Comparison of ENCODE assay signal across 21 cellular contexts in genomic region chr5:13408616-13409015, GRCh38.
DNase-seq lines count a peak whose midpoint lies in the region; ATAC-seq and TF ChIP-seq lines count a peak whose summit lies in the region.
"Had no signal": no experiment of that assay in that cellular context is flagged by ENCODE, and none has a peak within 500 bp of the region (broad histone marks: within the 10 kb centered on the region; RNA-seq: fewer than 3 reads in every experiment).

No MANE protein-coding gene starts in this region.

- no peak for TF ChIP-seq RAD21 in SK-N-SH (IDR thresholded peaks at IDR 0.05; ENCODE audit: low read length)

- H2AFZ ChIP-seq in SK-N-SH (ENCODE audit: low read depth) = no peak overlapping the region
- H2AFZ ChIP-seq in PC-3 (ENCODE audit: low read length) = no peak overlapping the region

- H3K27ac ChIP-seq in SK-N-SH (ENCODE audit: low read depth in 2 of 2, low read length in 1 of 2) = no peak overlapping the region
- no peak overlapping the region for H3K27ac ChIP-seq in PC-3 (ENCODE audit: low read length)
- H3K27ac ChIP-seq: 22Rv1, BLaER1, HL-60 had no signal

- POLR2A ChIA-PET in SK-N-SH (lab: Yijun Ruan, JAX) (no interaction called here), PC-3 (lab: Charles Lee; ENCODE audit: unreplicated experiment) (interaction anchor here (0.6 to 0.7 kb wide), 3 partner anchors 18 to 482 kb away, joined by 3 to 21 read pairs (median 5); no protein-coding TSS in a partner anchor)

- H3K9me3 ChIP-seq in SK-N-SH (no peaks in the 10 kb centered on the region), PC-3 (ENCODE audit: low read length) (no peaks in the 10 kb centered on the region)
- H3K9me3 ChIP-seq: BLaER1, HAP-1 had no signal

- no peaks in the 10 kb centered on the region for H3K36me3 ChIP-seq in SK-N-SH (replicated peaks in 1 of 2; ENCODE audit: control insufficient read depth in 1 of 2, insufficient read depth in 2 of 2, low read length in 1 of 2)
- no peaks in the 10 kb centered on the region for H3K36me3 ChIP-seq in PC-3 (ENCODE audit: low read depth, low read length)
- H3K36me3 ChIP-seq: BLaER1, HAP-1 had no signal

- H3K9ac ChIP-seq in SK-N-SH = no peak overlapping the region
- no peak overlapping the region for H3K9ac ChIP-seq in PC-3 (ENCODE audit: low read length)
- H3K9ac ChIP-seq: BLaER1 had no signal

- H3F3A ChIP-seq in SK-N-SH (replicated peaks; ENCODE audit: insufficient read depth) = no peaks in the 10 kb centered on the region
- peaks cover 4% of the 10 kb centered on the region for H3F3A ChIP-seq in PC-3 (ENCODE audit: low read length, unreplicated experiment)

- 0% methylated on average over 1 of the region's 1 CpG for WGBS in SK-N-SH (ENCODE audit: low lambda C conversion rate)

- H3K79me2 ChIP-seq in SK-N-SH (ENCODE audit: insufficient read depth) = no peaks in the 10 kb centered on the region
- no peaks in the 10 kb centered on the region for H3K79me2 ChIP-seq in PC-3 (ENCODE audit: low read length)

- TF ChIP-seq CTCF in SK-N-SH (IDR thresholded peaks at IDR 0.05) = no peak
- no peak for TF ChIP-seq CTCF in PC-3 (conservative IDR thresholded peaks at IDR 0.05; ENCODE audit: low read depth, low read length)
- no peak for TF ChIP-seq CTCF in fibroblast of the aortic adventitia (IDR thresholded peaks at IDR 0.05; ENCODE audit: insufficient read depth, low read length)

- H3K4me2 ChIP-seq in SK-N-SH = no peak overlapping the region
- H3K4me2 ChIP-seq in PC-3 (ENCODE audit: low read length) = no peak overlapping the region
- H3K4me2 ChIP-seq: BLaER1 had no signal

- ATAC-seq in SK-N-SH treated with all-trans-retinoic acid at 6 μM for 48 hours (no peak), PC-3 (peak; percentile 61), HG03521 (IDR thresholded peaks at IDR 0.05; ENCODE audit: unreplicated experiment) (no peak)
- ATAC-seq: Panc1 had no signal

- DNase-seq in SK-N-SH (no peak), PC-3 (peak; percentile 77), fibroblast of the aortic adventitia (ENCODE audit: low read depth) (peak; percentile 20), NCI-H345 (lab: John Stamatoyannopoulos, UW) (no peak), C1 segment of cervical spinal cord (lab: John Stamatoyannopoulos, UW) (no peak), GOT3 (lab: John Stamatoyannopoulos, UW) (no peak)
- DNase-seq: CD8-positive, alpha-beta memory T cell; DND-41; GDM1; KBM-7; NCI-H1048; NCI-H146; NCI-H2081 treated with DMSO at 0.1 percent for 48 hours; SHP77 had no signal

- no peak overlapping the region for H3K4me3 ChIP-seq in SK-N-SH (ENCODE audit: low read depth in 2 of 2, low read length in 1 of 2)
- H3K4me3 ChIP-seq in PC-3 (ENCODE audit: low read length) = no peak overlapping the region
- H3K4me3 ChIP-seq in fibroblast of the aortic adventitia (ENCODE audit: low read depth, low read length) = no peak overlapping the region
- H3K4me3 ChIP-seq: BLaER1, HAP-1 had no signal

- CTCF ChIA-PET in SK-N-SH (lab: Yijun Ruan, JAX) = interaction anchor here (0.8 kb wide), 1 partner anchor 15 kb away, joined by 3 read pairs; no protein-coding TSS in a partner anchor
- CTCF ChIA-PET in PC-3 (lab: Charles Lee) = interaction anchor here (0.6 kb wide), 1 partner anchor 158 kb away, joined by 3 read pairs; no protein-coding TSS in a partner anchor

- H3K4me1 ChIP-seq in SK-N-SH (ENCODE audit: control insufficient read depth in 1 of 2, insufficient read depth in 2 of 2, low read depth in 1 of 2, low read length in 1 of 2) = no peaks in the 10 kb centered on the region
- H3K4me1 ChIP-seq in PC-3 (ENCODE audit: insufficient read depth, low read length) = peaks cover 11% of the 10 kb centered on the region
- H3K4me1 ChIP-seq: HAP-1 had no signal

- H4K20me1 ChIP-seq in SK-N-SH (ENCODE audit: insufficient read depth) (no peaks in the 10 kb centered on the region), PC-3 (ENCODE audit: low read length) (no peaks in the 10 kb centered on the region)
- H4K20me1 ChIP-seq: BLaER1 had no signal

- no peak for TF ChIP-seq EP300 in SK-N-SH (IDR thresholded peaks at IDR 0.05; ENCODE audit: borderline replicate concordance in 1 of 2, low read depth in 1 of 2, low read length in 1 of 2)

- no peaks in the 10 kb centered on the region for H3K27me3 ChIP-seq in SK-N-SH (ENCODE audit: insufficient read depth)
- H3K27me3 ChIP-seq in PC-3 (ENCODE audit: low read length) = no peaks in the 10 kb centered on the region
- H3K27me3 ChIP-seq: BLaER1 had no signal

- H3K9me2 ChIP-seq in SK-N-SH (no peaks in the 10 kb centered on the region), PC-3 (replicated peaks; ENCODE audit: low read length) (peaks cover 3% of the 10 kb centered on the region; the same call in 1 of the 2 replicates)

- BruUV-seq in PC-3 (replicated peaks; lab: Mats Ljungman, UMichigan) = no TSS peak

- intact Hi-C loops in PC-3 (cut with micrococcal nuclease) = no loop called here

TF ChIP-seq in SK-N-SH, 30 proteins besides CTCF, POLR2A, EP300 and RAD21:
- no peak for TF ChIP-seq JUND (IDR thresholded peaks at IDR 0.05)
- TF ChIP-seq TCF12 (IDR thresholded peaks at IDR 0.05) = peak; percentile 49
- 0 out of 2 replicates have a peak, but pooled peaks have one; percentile 20 for TF ChIP-seq NFIC (IDR thresholded peaks at IDR 0.05; ENCODE audit: borderline replicate concordance)

TF ChIP-seq in SK-N-SH treated with all-trans-retinoic acid at 6 μM for 48 hours, 23 proteins besides CTCF, POLR2A, EP300 and RAD21 (continues in another document):
- TF ChIP-seq ZFP30 (CRISPR knock-in tag; IDR thresholded peaks at IDR 0.05) (no peak), CSDC2 (CRISPR knock-in tag; IDR thresholded peaks at IDR 0.05) (no peak), TSHZ2 (CRISPR knock-in tag; IDR thresholded peaks at IDR 0.05) (no peak), ZNF70 (CRISPR knock-in tag; IDR thresholded peaks at IDR 0.05) (no peak), GLIS3 (CRISPR knock-in tag; IDR thresholded peaks at IDR 0.05) (no peak), ZNF565 (CRISPR knock-in tag; conservative IDR thresholded peaks at IDR 0.05; ENCODE audit: low read depth) (no peak), SNAI2 (CRISPR knock-in tag; IDR thresholded peaks at IDR 0.05) (no peak), OSR1 (CRISPR knock-in tag; IDR thresholded peaks at IDR 0.05) (no peak), TOX (CRISPR knock-in tag; IDR thresholded peaks at IDR 0.05; ENCODE audit: borderline replicate concordance) (no peak), ESRRG (CRISPR knock-in tag; IDR thresholded peaks at IDR 0.05) (no peak), PPARA (CRISPR knock-in tag; IDR thresholded peaks at IDR 0.05; ENCODE audit: borderline replicate concordance) (no peak), RARB (CRISPR knock-in tag; IDR thresholded peaks at IDR 0.05) (no peak), ZFP3 (CRISPR knock-in tag; IDR thresholded peaks at IDR 0.05) (no peak), CREB5 (CRISPR knock-in tag; IDR thresholded peaks at IDR 0.05; ENCODE audit: low read depth) (no peak), TCF4 (CRISPR knock-in tag; IDR thresholded peaks at IDR 0.05; ENCODE audit: borderline replicate concordance) (no peak), POU6F1 (CRISPR knock-in tag; IDR thresholded peaks at IDR 0.05; ENCODE audit: borderline replicate concordance, low read depth) (no peak), ARNTL (CRISPR knock-in tag; IDR thresholded peaks at IDR 0.05; ENCODE audit: borderline replicate concordance, low read depth) (no peak), ISL1 (CRISPR knock-in tag; IDR thresholded peaks at IDR 0.05) (no peak)

Comparison
In these comparisons a context has a peak if more than half of its experiments do, and no peak if none do; other contexts are left out.
1. DNase-seq: peak in PC-3 (single experiment) and fibroblast of the aortic adventitia (single experiment); none in SK-N-SH (single experiment), NCI-H345 (single experiment), C1 segment of cervical spinal cord (0 of 14) and GOT3 (single experiment).